Comparison of ENCODE assay signal across 8 cellular contexts in genomic region chr5:178114325-178115135, GRCh38. TPM values are rescaled to one million over a fixed set of nuclear protein-coding genes. Genes with fewer than 3 reads are reported as not detected.
DNase-seq lines count a peak whose midpoint lies in the region; TF ChIP-seq lines count a peak whose summit lies in the region.

No MANE protein-coding gene starts in this region.

- H3K4me1 ChIP-seq in prostate gland (replicated peaks) = no peaks in the 10 kb centered on the region

- TF ChIP-seq POLR2A in prostate gland (IDR thresholded peaks at IDR 0.05) = no peak

- H3K27me3 ChIP-seq in prostate gland (replicated peaks; ENCODE audit: insufficient read depth) = no peaks in the 10 kb centered on the region

- peak; percentile 15 for DNase-seq in HT-29 (ENCODE audit: low spot score)
- DNase-seq in activated CD8-positive, alpha-beta memory T cell treated with anti-CD3 and anti-CD28 coated beads, Interleukin-2, amount 50 U/mL, for 4 hours = peak; percentile 63
- no peak for DNase-seq in fibroblast of villous mesenchyme (ENCODE audit: low read depth)
- DNase-seq in prostate gland (ENCODE audit: low spot score) = no peak
- DNase-seq in epidermal melanocyte (ENCODE audit: insufficient read length, low spot score) = no peak
- no peak for DNase-seq in EL
- DNase-seq in cerebellar nuclear complex (lab: John Stamatoyannopoulos, UW) = no peak

- TF ChIP-seq CTCF in 22Rv1 (IDR thresholded peaks at IDR 0.05) = no peak
- no peak for TF ChIP-seq CTCF in fibroblast of villous mesenchyme (IDR thresholded peaks at IDR 0.05; ENCODE audit: insufficient read depth, low read depth, low read length)
- TF ChIP-seq CTCF in prostate gland (IDR thresholded peaks at IDR 0.05) = no peak

- H3K27ac ChIP-seq in 22Rv1 (peak overlapping the region; percentile 37), prostate gland (no peak overlapping the region)

- H3K4me3 ChIP-seq in fibroblast of villous mesenchyme (ENCODE audit: low read depth, low read length) = peak overlapping the region; percentile 9
- peak overlapping the region; percentile 28 to 48 for H3K4me3 ChIP-seq in prostate gland

- H3K9me3 ChIP-seq in prostate gland = no peaks in the 10 kb centered on the region

- 22% methylated on average over 28 of the region's 28 CpGs for WGBS in prostate gland

- H3K36me3 ChIP-seq in prostate gland = no peaks in the 10 kb centered on the region

- intact Hi-C loops in prostate gland (cut with DNase I) = no loop called here

RNA-seq across cellular contexts. Expression of gene N4BP3, which starts 1.2 kb away (rescaled TPM):
- total RNA-seq in HT-29 (2014; rRNA removed; shearing (Covaris generic)) = 0.39 and 0.81 TPM in 2 replicates
- total RNA-seq in fibroblast of villous mesenchyme (0.43 and 0.64 TPM in 2 replicates), prostate gland (1 to 10 TPM; 2.3 to 4.7 TPM)

RNA-seq across cellular contexts. Expression of gene RMND5B, which starts 16.3 kb away (rescaled TPM):
- 42.0 and 50.0 TPM in 2 replicates for total RNA-seq in HT-29 (2014; rRNA removed; shearing (Covaris generic))
- total RNA-seq in fibroblast of villous mesenchyme = 22.0 and 22.9 TPM in 2 replicates
- 10 to 100 TPM; 33.7 to 39.1 TPM for total RNA-seq in prostate gland

RNA-seq across cellular contexts. Expression of gene NHP2, which starts 39.2 kb away (rescaled TPM):
- 413 and 485 TPM in 2 replicates for total RNA-seq in HT-29 (2014; rRNA removed; shearing (Covaris generic))
- total RNA-seq in fibroblast of villous mesenchyme (88.1 and 102 TPM in 2 replicates), prostate gland (100 to 1,000 TPM; 270 to 284 TPM)

Comparison
In these comparisons a context has a peak if more than half of its experiments do, and no peak if none do; other contexts are left out.
1. DNase-seq: peak in HT-29 (single experiment) and activated CD8-positive, alpha-beta memory T cell treated with anti-CD3 and anti-CD28 coated beads, Interleukin-2, amount 50 U/mL, for 4 hours (single experiment); none in fibroblast of villous mesenchyme (single experiment), prostate gland (single experiment), epidermal melanocyte (single experiment), EL (single experiment) and cerebellar nuclear complex (0 of 2).